17 cellular contexts compared by ENCODE assay signal in the genomic region with DNA sequence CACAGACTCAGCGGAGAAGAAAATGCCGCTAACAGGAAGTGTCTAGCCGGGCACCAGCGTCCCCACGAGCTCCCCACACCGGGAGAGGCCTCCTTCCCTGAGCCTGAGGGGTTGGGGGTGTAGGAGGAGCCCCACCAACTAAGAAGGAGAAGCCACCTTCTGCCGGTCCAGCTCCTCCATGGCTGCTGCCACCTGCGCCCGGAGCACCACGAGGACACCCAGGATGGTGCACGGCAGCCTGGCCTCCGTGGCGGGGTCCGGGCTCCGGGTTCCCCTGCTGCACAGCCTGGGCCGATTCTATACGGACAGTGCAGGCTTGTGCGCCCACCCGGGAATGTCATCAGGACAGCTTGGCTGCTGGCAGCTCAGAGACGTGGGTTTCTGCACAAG. TPM values are rescaled to one million over a fixed set of nuclear protein-coding genes. Genes with fewer than 3 reads are reported as not detected.
DNase-seq lines count a peak whose midpoint lies in the region; ATAC-seq and TF ChIP-seq lines count a peak whose summit lies in the region.
"Had no signal": no experiment of that assay in that cellular context is flagged by ENCODE, and none has a peak within 500 bp of the region (broad histone marks: within the 10 kb centered on the region; RNA-seq: fewer than 3 reads in every experiment).

No MANE protein-coding gene starts in this region.

- H3K27ac ChIP-seq in lower lobe of right lung (no peak overlapping the region), sigmoid colon (no peak overlapping the region), thyroid gland (peak overlapping the region; percentile 65 to 79 (median 70))
- H3K27ac ChIP-seq: GM23248 had no signal

- H3K4me3 ChIP-seq in H7 (ENCODE audit: insufficient read depth, low read depth, low read length) (no peak overlapping the region), lower lobe of right lung (no peak overlapping the region), sigmoid colon (no peak overlapping the region), thyroid gland (replicated peaks in 1 of 3) (no peak overlapping the region)
- H3K4me3 ChIP-seq: GM23248 had no signal

- peak; percentile 47 for DNase-seq in H7
- DNase-seq in lower lobe of right lung, result peak; percentile 48
- DNase-seq in sigmoid colon, result peak; percentile 58
- DNase-seq in thyroid gland, result peak; percentile 45 to 51
- DNase-seq in activated CD4-positive, alpha-beta T cell treated with anti-CD3 and anti-CD28 coated beads for 36 hours, result no peak
- no peak for DNase-seq in occipital lobe (lab: John Stamatoyannopoulos, UW)
- DNase-seq: DMS 273 treated with DMSO at 0.1 percent for 48 hours, NCI-H1105 treated with DMSO at 0.1 percent for 48 hours, NCI-H187, NCI-H226, SHP77 treated with DMSO at 0.1 percent for 48 hours had no signal

- no peaks in the 10 kb centered on the region for H3K4me1 Mint-ChIP-seq in activated CD4-positive, alpha-beta T cell treated with anti-CD3 and anti-CD28 coated beads for 36 hours

- peaks cover 11% of the 10 kb centered on the region for H3K9me3 Mint-ChIP-seq in activated CD4-positive, alpha-beta T cell treated with anti-CD3 and anti-CD28 coated beads for 36 hours (ENCODE audit: low read depth)

- H3K27me3 ChIP-seq in H7 (ENCODE audit: control insufficient read depth, insufficient read depth, low read length) (no peaks in the 10 kb centered on the region), lower lobe of right lung (ENCODE audit: low read depth) (peaks cover 10% of the 10 kb centered on the region), sigmoid colon (peaks cover 3 to 30% (median 5%) of the 10 kb centered on the region in 3 donors), thyroid gland (no peaks in the 10 kb centered on the region)

- WGBS in sigmoid colon, 2 donors, result 85 to 88% methylated on average over 20 of the region's 20 CpGs
- 48 to 63% methylated on average over 5 to 6 of the region's 20 CpGs for WGBS in thyroid gland, 2 donors

- H3K9me3 ChIP-seq in lower lobe of right lung (no peaks in the 10 kb centered on the region), sigmoid colon (no peaks in the 10 kb centered on the region), thyroid gland (no peaks in the 10 kb centered on the region)
- H3K9me3 ChIP-seq: SK-N-SH had no signal

- TF ChIP-seq POLR2A in sigmoid colon (IDR thresholded peaks at IDR 0.05) (no peak), thyroid gland (IDR thresholded peaks at IDR 0.05) (no peak)

- POLR2A ChIA-PET in activated CD4-positive, alpha-beta T cell treated with anti-CD3 and anti-CD28 coated beads for 36 hours (lab: Charles Lee), result no interaction called here

- no peak overlapping the region for H3K4me3 Mint-ChIP-seq in activated CD4-positive, alpha-beta T cell treated with anti-CD3 and anti-CD28 coated beads for 36 hours
- H3K4me3 Mint-ChIP-seq: CD4-positive, CD25-positive, alpha-beta regulatory T cell had no signal

- CTCF ChIA-PET in activated CD4-positive, alpha-beta T cell treated with anti-CD3 and anti-CD28 coated beads for 36 hours (lab: Charles Lee), result interaction anchor here (0.6 to 1.5 kb wide), 7 partner anchors 9 to 479 kb away, joined by 3 to 8 read pairs (median 3); no protein-coding TSS in a partner anchor

- H3K36me3 ChIP-seq in H7 (replicated peaks; ENCODE audit: control insufficient read depth, insufficient read depth, low read length) (no peaks in the 10 kb centered on the region), lower lobe of right lung (no peaks in the 10 kb centered on the region), sigmoid colon (no peaks in the 10 kb centered on the region), thyroid gland (no peaks in the 10 kb centered on the region)

- TF ChIP-seq CTCF in lower lobe of right lung (IDR thresholded peaks at IDR 0.05) (no peak), sigmoid colon (IDR thresholded peaks at IDR 0.05) (no peak), thyroid gland (IDR thresholded peaks at IDR 0.05) (no peak)

- intact Hi-C loops in lower lobe of right lung (cut with DNase I) (no loop called here), sigmoid colon (cut with DNase I) (no loop called here), thyroid gland (cut with DNase I) (no loop called here)
- intact Hi-C loops in activated CD4-positive, alpha-beta T cell treated with anti-CD3 and anti-CD28 coated beads for 36 hours (cut with DNase I, micrococcal nuclease), result no loop called here

- ATAC-seq in lower lobe of right lung (peak in 1 of 2 donors; percentile 2), HG02884 (IDR thresholded peaks at IDR 0.05; ENCODE audit: unreplicated experiment) (no peak), GM19467 (IDR thresholded peaks at IDR 0.05; ENCODE audit: unreplicated experiment) (no peak)
- no peak for ATAC-seq in activated CD4-positive, alpha-beta T cell treated with anti-CD3 and anti-CD28 coated beads for 36 hours

- peaks cover 2% of the 10 kb centered on the region for H3K36me3 Mint-ChIP-seq in activated CD4-positive, alpha-beta T cell treated with anti-CD3 and anti-CD28 coated beads for 36 hours (ENCODE audit: low read depth)
- H3K36me3 Mint-ChIP-seq: CD4-positive, CD25-positive, alpha-beta regulatory T cell had no signal

- no peak for TF ChIP-seq EP300 in sigmoid colon (IDR thresholded peaks at IDR 0.05)

- H3K4me1 ChIP-seq in lower lobe of right lung (no peaks in the 10 kb centered on the region), sigmoid colon (peaks cover 0 to 3% (median 0%) of the 10 kb centered on the region in 4 donors), thyroid gland (peaks cover 9 to 18% of the 10 kb centered on the region in 2 donors)

- no peak overlapping the region for H3K27ac Mint-ChIP-seq in activated CD4-positive, alpha-beta T cell treated with anti-CD3 and anti-CD28 coated beads for 36 hours
- H3K27ac Mint-ChIP-seq: CD4-positive, CD25-positive, alpha-beta regulatory T cell had no signal

- H3K27me3 Mint-ChIP-seq in activated CD4-positive, alpha-beta T cell treated with anti-CD3 and anti-CD28 coated beads for 36 hours, result peaks cover 9% of the 10 kb centered on the region

RNA-seq across cellular contexts. Expression of a gene that starts 0.3 kb away (rescaled TPM):
- not detected in 2 replicates for total RNA-seq in H7 (2014; rRNA removed; shearing (Covaris generic))
- total RNA-seq in lower lobe of right lung, result not detected
- not detected for total RNA-seq in sigmoid colon
- under 1 TPM in 1 of 3 donors, not detected in 2; 0.04 TPM for polyA plus RNA-seq in sigmoid colon
- total RNA-seq in thyroid gland, result 1 to 10 TPM in 1 of 4 donors, under 1 TPM in 1, not detected in 2; 0.93 to 1.0 TPM
- not detected for total RNA-seq in activated CD4-positive, alpha-beta T cell treated with anti-CD3 and anti-CD28 coated beads for 36 hours
- total RNA-seq in occipital lobe, result not detected
- total RNA-seq: CD4-positive, CD25-positive, alpha-beta regulatory T cell; GM23248; RPMI7951 had no signal
- polyA plus RNA-seq: CD4-positive, CD25-positive, alpha-beta regulatory T cell; GM23248; SK-N-SH had no signal

RNA-seq across cellular contexts. Expression of a gene that starts 6.6 kb away (rescaled TPM):
- total RNA-seq in H7 (2014; rRNA removed; shearing (Covaris generic)), result 0.18 TPM in 1 of 2 replicates, not detected in the other
- total RNA-seq in lower lobe of right lung (not detected), sigmoid colon (not detected), thyroid gland (not detected), occipital lobe (not detected)
- 1 to 10 TPM in 2 of 3 donors, under 1 TPM in 1; 0.70 to 9.0 (median 6.6) TPM for polyA plus RNA-seq in sigmoid colon
- not detected for total RNA-seq in activated CD4-positive, alpha-beta T cell treated with anti-CD3 and anti-CD28 coated beads for 36 hours
- total RNA-seq: CD4-positive, CD25-positive, alpha-beta regulatory T cell; GM23248; RPMI7951 had no signal
- polyA plus RNA-seq: CD4-positive, CD25-positive, alpha-beta regulatory T cell; GM23248 had no signal

RNA-seq across cellular contexts. Expression of a gene that starts 9.4 kb away (rescaled TPM):
- not detected in 2 replicates for total RNA-seq in H7 (2014; rRNA removed; shearing (Covaris generic))
- 2.9 TPM for total RNA-seq in lower lobe of right lung
- total RNA-seq in sigmoid colon, result 10 to 100 TPM in 1 of 4 donors, 1 to 10 TPM in 3; 1.2 to 19.1 (median 8.1) TPM
- polyA plus RNA-seq in sigmoid colon, result 1 to 10 TPM; 2.3 to 5.9 (median 4.2) TPM
- total RNA-seq in thyroid gland, result 10 to 100 TPM in 1 of 4 donors, 1 to 10 TPM in 3; 1.4 to 10.0 (median 4.5) TPM
- not detected for total RNA-seq in activated CD4-positive, alpha-beta T cell treated with anti-CD3 and anti-CD28 coated beads for 36 hours
- not detected for total RNA-seq in occipital lobe
- total RNA-seq: CD4-positive, CD25-positive, alpha-beta regulatory T cell; GM23248; RPMI7951 had no signal
- polyA plus RNA-seq: CD4-positive, CD25-positive, alpha-beta regulatory T cell; GM23248; SK-N-SH had no signal

RNA-seq across cellular contexts. Expression of a gene that starts 15.0 kb away (rescaled TPM):
- 0.76 and 1.4 TPM in 2 replicates for total RNA-seq in H7 (2014; rRNA removed; shearing (Covaris generic))
- total RNA-seq in lower lobe of right lung (2.5 TPM), sigmoid colon (1 to 10 TPM; 1.5 to 6.4 (median 2.1) TPM), thyroid gland (10 to 100 TPM in 1 of 4 donors, 1 to 10 TPM in 3; 5.8 to 10.1 (median 7.1) TPM), occipital lobe (not detected)
- polyA plus RNA-seq in sigmoid colon, result 1 to 10 TPM; 1.2 to 9.2 (median 1.8) TPM
- 1 to 10 TPM in 1 of 2 experiments, under 1 TPM in 1; 0.71 to 1.2 TPM for total RNA-seq in activated CD4-positive, alpha-beta T cell treated with anti-CD3 and anti-CD28 coated beads for 36 hours
- total RNA-seq: GM23248, RPMI7951 had no signal
- polyA plus RNA-seq: GM23248, SK-N-SH had no signal

RNA-seq across cellular contexts. Expression of a gene that starts 33.4 kb away (rescaled TPM):
- total RNA-seq in H7 (2014; rRNA removed; shearing (Covaris generic)), result 73.9 and 80.6 TPM in 2 replicates
- total RNA-seq in lower lobe of right lung, result 57.2 TPM
- total RNA-seq in sigmoid colon, result 10 to 100 TPM; 37.5 to 84.7 (median 63.2) TPM
- polyA plus RNA-seq in sigmoid colon, result 100 to 1,000 TPM; 345 to 629 (median 415) TPM
- total RNA-seq in thyroid gland, result 100 to 1,000 TPM in 3 of 4 donors, 10 to 100 TPM in 1; 81.6 to 189 (median 141) TPM
- 10 to 100 TPM; 30.9 to 47.1 TPM for total RNA-seq in activated CD4-positive, alpha-beta T cell treated with anti-CD3 and anti-CD28 coated beads for 36 hours
- 15.9 TPM for total RNA-seq in occipital lobe

Comparison
In these comparisons a context has a peak if more than half of its experiments do, and no peak if none do; other contexts are left out.
1. DNase-seq: peak in H7 (single experiment), lower lobe of right lung (single experiment), sigmoid colon (single experiment) and thyroid gland (2 of 2); none in activated CD4-positive, alpha-beta T cell treated with anti-CD3 and anti-CD28 coated beads for 36 hours (single experiment) and occipital lobe (single experiment).
2. H3K27ac ChIP-seq: peak in thyroid gland (3 of 3); none in lower lobe of right lung (single experiment) and sigmoid colon (0 of 4).